26 cellular contexts compared by ENCODE assay signal in the genomic region with DNA sequence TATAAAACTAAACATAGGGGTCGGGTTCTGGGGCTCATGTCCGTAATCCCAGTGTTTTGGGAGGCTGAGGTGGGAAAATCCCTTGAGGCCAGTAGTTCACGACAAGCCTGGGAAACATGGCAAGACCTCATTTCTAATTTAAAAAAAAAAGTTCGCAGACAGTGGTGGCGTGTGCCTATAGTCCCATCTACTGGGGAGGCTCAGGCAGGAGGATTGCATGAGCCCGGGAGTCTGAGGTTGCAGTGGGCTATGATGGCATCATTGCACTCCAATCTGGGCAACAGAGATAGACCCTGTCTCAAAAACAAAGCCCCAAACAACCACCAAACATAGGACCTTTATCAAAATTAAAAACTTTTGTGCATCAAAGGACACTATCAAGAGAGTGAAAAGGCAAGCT. TPM values are rescaled to one million over a fixed set of nuclear protein-coding genes. Genes with fewer than 3 reads are reported as not detected.
DNase-seq lines count a peak whose midpoint lies in the region; ATAC-seq, FAIRE-seq and TF ChIP-seq lines count a peak whose summit lies in the region.
"Had no signal": no experiment of that assay in that cellular context is flagged by ENCODE, and none has a peak within 500 bp of the region (broad histone marks: within the 10 kb centered on the region; RNA-seq: fewer than 3 reads in every experiment).

No MANE protein-coding gene starts in this region.

- in situ Hi-C loops in GM23248 (cut with MboI) = no loop called here

- H3F3A ChIP-seq in OCI-LY1 (ENCODE audit: insufficient read depth, low read length) = no peaks in the 10 kb centered on the region
- no peaks in the 10 kb centered on the region for H3F3A ChIP-seq in GM23248 (ENCODE audit: insufficient read depth)

- H3K9me3 ChIP-seq in DND-41 (ENCODE audit: insufficient read depth, low read length, severe bottlenecking) (no peaks in the 10 kb centered on the region), OCI-LY1 (ENCODE audit: low read length) (no peaks in the 10 kb centered on the region), H1 (ENCODE audit: insufficient read depth in 2 of 2, low read depth in 1 of 2, low read length in 1 of 2) (no peaks in the 10 kb centered on the region), GM23248 (ENCODE audit: low read depth) (no peaks in the 10 kb centered on the region), sigmoid colon (no peaks in the 10 kb centered on the region)
- H3K9me3 ChIP-seq: A549; BE2C; BLaER1 treated with 17β-estradiol and CSF1 and Interleukin-3, amounts not matched to agents 10 nM and 100 nM had no signal

- H3K9ac ChIP-seq in DND-41 (ENCODE audit: low read depth, low read length) (no peak overlapping the region), OCI-LY1 (ENCODE audit: low read length) (no peak overlapping the region), H1 (replicated peaks in 1 of 4; ENCODE audit: extremely low read depth in 1 of 4, low read depth in 3 of 4, low read length in 3 of 4) (no peak overlapping the region), GM23248 (no peak overlapping the region)
- H3K9ac ChIP-seq: BLaER1 treated with 17β-estradiol and CSF1 and Interleukin-3, amounts not matched to agents 10 nM and 100 nM had no signal

- no peak overlapping the region for H4K8ac ChIP-seq in H1 (ENCODE audit: extremely low read depth, insufficient read depth, low read length)

- H3K4me1 ChIP-seq in DND-41 (ENCODE audit: insufficient read depth, low read length) (no peaks in the 10 kb centered on the region), OCI-LY1 (ENCODE audit: insufficient read depth, low read length, severe bottlenecking) (no peaks in the 10 kb centered on the region), H1 (replicated peaks in 1 of 4; ENCODE audit: control insufficient read depth in 3 of 4, insufficient read depth in 4 of 4, low read length in 3 of 4) (no peaks in the 10 kb centered on the region), foreskin keratinocyte (no peaks in the 10 kb centered on the region), GM23248 (ENCODE audit: insufficient read depth) (no peaks in the 10 kb centered on the region), sigmoid colon (peaks cover 0 to 14% (median 13%) of the 10 kb centered on the region in 4 donors)
- H3K4me1 ChIP-seq: A549, BE2C had no signal

- no peak overlapping the region for H2AK5ac ChIP-seq in H1 (ENCODE audit: low read depth, low read length)

- H2BK5ac ChIP-seq in H1 (ENCODE audit: low read depth, low read length) = no peak overlapping the region

- H3K79me1 ChIP-seq in H1 (ENCODE audit: low read depth, low read length) = no peaks in the 10 kb centered on the region

- no peak for DNase-seq in DND-41
- DNase-seq in H1 (ENCODE audit: low read depth in 1 of 2, low spot score in 2 of 2) = no peak
- DNase-seq in foreskin keratinocyte = no peak
- no peak for DNase-seq in GM23248
- no peak for DNase-seq in sigmoid colon
- DNase-seq: 8988T; ACHN; AML-193; BE2C; CD4-positive, alpha-beta T cell; CD8-positive, alpha-beta memory T cell; DMS 273 treated with DMSO at 0.1 percent for 48 hours; DMS79; GF-D8; GOT3; H7; HCEC 1CT had no signal

- ATAC-seq in DND-41 (ENCODE audit: insufficient read depth, low read depth) (no peak), foreskin keratinocyte (no peak), GM21619 (IDR thresholded peaks at IDR 0.05; ENCODE audit: unreplicated experiment) (no peak)
- ATAC-seq: A549 had no signal

- H4K91ac ChIP-seq in H1 (replicated peaks; ENCODE audit: insufficient read length, low read length) = no peak overlapping the region

- H3K4me3 ChIP-seq in DND-41 (ENCODE audit: low read depth in 1 of 2, low read length in 2 of 2) (no peak overlapping the region), OCI-LY1 (ENCODE audit: low read depth, low read length, poor library complexity, severe bottlenecking) (no peak overlapping the region), H1 (ENCODE audit: extremely low read depth in 1 of 4, insufficient read depth in 2 of 4, low read depth in 3 of 4, low read length in 4 of 4) (no peak overlapping the region), GM23248 (no peak overlapping the region), sigmoid colon (no peak overlapping the region)
- H3K4me3 ChIP-seq: A549; BLaER1 treated with 17β-estradiol and CSF1 and Interleukin-3, amounts not matched to agents 10 nM and 100 nM had no signal

- TF ChIP-seq CTCF in DND-41 (IDR thresholded peaks at IDR 0.05; ENCODE audit: borderline replicate concordance, extremely low read depth, low read length, poor library complexity, severe bottlenecking) = peak; percentile 8
- TF ChIP-seq CTCF in OCI-LY1 (IDR thresholded peaks at IDR 0.05; ENCODE audit: low read length) = 0 out of 2 replicates have a peak, but pooled peaks have one; percentile 5
- 0 out of 4 replicates have a peak, but pooled peaks of 1 of the 3 experiments have one; percentile 2 for TF ChIP-seq CTCF in H1 (IDR thresholded peaks at IDR 0.05; ENCODE audit: control extremely low read depth in 1 of 3, insufficient read depth in 1 of 3, low read depth in 1 of 3, low read length in 3 of 3)
- peak; percentile 1 for TF ChIP-seq CTCF in foreskin keratinocyte (conservative IDR thresholded peaks at IDR 0.05)
- no peak for TF ChIP-seq CTCF in sigmoid colon (IDR thresholded peaks at IDR 0.05)

- WGBS in H1 (ENCODE audit: extremely low coverage in 1 of 2, insufficient coverage in 1 of 2, insufficient read length in 1 of 2, insufficient replicate concordance in 2 of 2, low coverage in 1 of 2, low lambda C conversion rate in 2 of 2, missing lambda C conversion rate in 1 of 2), 2 experiments = 95% methylated on average over 6 of the region's 6 CpGs; no CpG with 5 or more reads in 1 of the 2 experiments
- WGBS in GM23248 (ENCODE audit: low coverage in 1 of 2, low lambda C conversion rate in 2 of 2, missing lambda C conversion rate in 2 of 2), 2 experiments = 68 to 77% methylated on average over 6 of the region's 6 CpGs
- 94 to 95% methylated on average over 6 of the region's 6 CpGs for WGBS in sigmoid colon, 2 donors

- no peak overlapping the region for H2BK120ac ChIP-seq in H1 (replicated peaks; ENCODE audit: low read depth, low read length)

- TF ChIP-seq POLR2A in H1 (IDR thresholded peaks at IDR 0.05; ENCODE audit: control extremely low read depth in 1 of 2, low read depth in 2 of 2, low read length in 2 of 2) (no peak), sigmoid colon (IDR thresholded peaks at IDR 0.05) (no peak)

- TF ChIP-seq RAD21 in H1 (IDR thresholded peaks at IDR 0.05 in 1 of 2, conservative IDR thresholded peaks at IDR 0.05 in 1 of 2; ENCODE audit: low read depth in 2 of 2, low read length in 2 of 2) = peak; percentile 20 to 37; a peak in 2 of 4 replicates

- H3K23ac ChIP-seq in H1 (ENCODE audit: insufficient read length) = no peak overlapping the region

- no peak overlapping the region for H3K18ac ChIP-seq in H1 (ENCODE audit: extremely low read depth, low read length)

- no peak overlapping the region for H2AFZ ChIP-seq in DND-41 (ENCODE audit: low read depth, low read length)
- no peak overlapping the region for H2AFZ ChIP-seq in OCI-LY1 (ENCODE audit: low read length)
- H2AFZ ChIP-seq in H1 (ENCODE audit: low read length) = no peak overlapping the region
- H2AFZ ChIP-seq in GM23248 = no peak overlapping the region

- intact Hi-C loops in sigmoid colon (cut with DNase I) = no loop called here

- CTCF ChIA-PET in H1 (lab: Charles Lee; ENCODE audit: partially characterized antibody) = no interaction called here

- no peaks in the 10 kb centered on the region for H3K9me2 ChIP-seq in OCI-LY1 (ENCODE audit: low read depth, low read length)
- no peaks in the 10 kb centered on the region for H3K9me2 ChIP-seq in GM23248 (ENCODE audit: insufficient read depth)

- POLR2A ChIA-PET in H1 (lab: Charles Lee; ENCODE audit: partially characterized antibody) = no interaction called here

- H3K23me2 ChIP-seq in H1 (ENCODE audit: low read depth, low read length) = no peaks in the 10 kb centered on the region

- H3K14ac ChIP-seq in H1 (ENCODE audit: insufficient read length) = no peak overlapping the region

- no peak overlapping the region for H3K4ac ChIP-seq in H1 (replicated peaks; ENCODE audit: insufficient read length, low read depth, low read length)

- FAIRE-seq in H1 (lab: Jason Lieb, UNC) = no peak
- FAIRE-seq: A549, D721Med, GM12891, GM18507 had no signal

- H2BK12ac ChIP-seq in H1 (ENCODE audit: low read depth, low read length) = no peak overlapping the region

- TF ChIP-seq EP300 in H1 (IDR thresholded peaks at IDR 0.05; ENCODE audit: borderline replicate concordance in 1 of 2, low read depth in 2 of 2, low read length in 2 of 2) = no peak
- no peak for TF ChIP-seq EP300 in sigmoid colon (IDR thresholded peaks at IDR 0.05)

- no peaks in the 10 kb centered on the region for H3K36me3 ChIP-seq in DND-41 (ENCODE audit: insufficient read depth, low read length)
- H3K36me3 ChIP-seq in OCI-LY1 (ENCODE audit: insufficient read depth, low read length) = no peaks in the 10 kb centered on the region
- no peaks in the 10 kb centered on the region for H3K36me3 ChIP-seq in H1 (ENCODE audit: control insufficient read depth in 2 of 4, insufficient read depth in 4 of 4, low read length in 3 of 4)
- H3K36me3 ChIP-seq in GM23248 (ENCODE audit: low read depth) = no peaks in the 10 kb centered on the region
- H3K36me3 ChIP-seq in sigmoid colon = no peaks in the 10 kb centered on the region
- H3K36me3 ChIP-seq: BE2C; BLaER1 treated with 17β-estradiol and CSF1 and Interleukin-3, amounts not matched to agents 10 nM and 100 nM had no signal

- no peak overlapping the region for H4K5ac ChIP-seq in H1 (ENCODE audit: insufficient read length, low read depth, low read length)

- H3K4me2 ChIP-seq in DND-41 (ENCODE audit: insufficient read depth, low read length) (no peak overlapping the region), OCI-LY1 (ENCODE audit: low read length) (no peak overlapping the region), H1 (ENCODE audit: insufficient read depth in 1 of 2, low read depth in 2 of 2, low read length in 2 of 2) (no peak overlapping the region), GM23248 (ENCODE audit: unreplicated experiment) (no peak overlapping the region)
- H3K4me2 ChIP-seq: A549; BLaER1 treated with 17β-estradiol and CSF1 and Interleukin-3, amounts not matched to agents 10 nM and 100 nM had no signal

- no peak overlapping the region for H3K56ac ChIP-seq in H1 (replicated peaks; ENCODE audit: insufficient read length, low read depth, low read length)

- H3K27me3 ChIP-seq in DND-41 (ENCODE audit: insufficient read depth, low read length, poor library complexity) = no peaks in the 10 kb centered on the region
- 0 out of 2 replicates have a peak, but pooled peaks cover 4% of the 10 kb centered on the region for H3K27me3 ChIP-seq in OCI-LY1 (ENCODE audit: insufficient read depth, low read length)
- H3K27me3 ChIP-seq in H1 (replicated peaks in 1 of 4; ENCODE audit: control insufficient read depth in 3 of 4, extremely low read depth in 1 of 4, insufficient read depth in 3 of 4, low read length in 3 of 4) = no peaks in the 10 kb centered on the region
- no peaks in the 10 kb centered on the region for H3K27me3 ChIP-seq in foreskin keratinocyte
- H3K27me3 ChIP-seq in GM23248 (replicated peaks; ENCODE audit: insufficient read depth) = no peaks in the 10 kb centered on the region
- no peaks in the 10 kb centered on the region for H3K27me3 ChIP-seq in sigmoid colon
- H3K27me3 ChIP-seq: BE2C; BLaER1 treated with 17β-estradiol and CSF1 and Interleukin-3, amounts not matched to agents 10 nM and 100 nM had no signal

- no peak overlapping the region for H3K27ac ChIP-seq in DND-41 (ENCODE audit: low read length)
- no peak overlapping the region for H3K27ac ChIP-seq in OCI-LY1 (ENCODE audit: low read depth, low read length, poor library complexity, severe bottlenecking)
- H3K27ac ChIP-seq in H1 (ENCODE audit: low read depth, low read length) = no peak overlapping the region
- H3K27ac ChIP-seq in foreskin keratinocyte = no peak overlapping the region
- H3K27ac ChIP-seq in GM23248 = no peak overlapping the region
- H3K27ac ChIP-seq in sigmoid colon = no peak overlapping the region
- H3K27ac ChIP-seq: A549; BLaER1 treated with 17β-estradiol and CSF1 and Interleukin-3, amounts not matched to agents 10 nM and 100 nM had no signal

- H2BK15ac ChIP-seq in H1 (ENCODE audit: low read length) = no peak overlapping the region

- no peak overlapping the region for H2BK20ac ChIP-seq in H1 (ENCODE audit: low read length)

- H3K79me2 ChIP-seq in DND-41 (ENCODE audit: insufficient read depth, low read length) (no peaks in the 10 kb centered on the region), OCI-LY1 (ENCODE audit: insufficient read depth, low read length) (no peaks in the 10 kb centered on the region), H1 (ENCODE audit: control insufficient read depth in 1 of 2, insufficient read depth in 2 of 2, low read length in 2 of 2) (no peaks in the 10 kb centered on the region), GM23248 (ENCODE audit: insufficient read depth) (no peaks in the 10 kb centered on the region)

- H4K20me1 ChIP-seq in DND-41 (ENCODE audit: insufficient read depth, low read length) (no peaks in the 10 kb centered on the region), OCI-LY1 (ENCODE audit: insufficient read depth, low read length) (no peaks in the 10 kb centered on the region), H1 (replicated peaks in 1 of 2; ENCODE audit: control insufficient read depth in 1 of 2, insufficient read depth in 2 of 2, low read length in 2 of 2) (no peaks in the 10 kb centered on the region), GM23248 (ENCODE audit: insufficient read depth) (no peaks in the 10 kb centered on the region)
- H4K20me1 ChIP-seq: BLaER1 treated with 17β-estradiol and CSF1 and Interleukin-3, amounts not matched to agents 10 nM and 100 nM had no signal

RNA-seq across cellular contexts. Expression of a gene that starts 9.8 kb away (rescaled TPM):
- 2.5 and 3.2 TPM in 2 replicates for total RNA-seq in H1 (2021; fragmentation: NEBNext Ultra II Directional; extraction: Animal tissue kit (Norgen Biotek cat#: 25700))
- polyA plus RNA-seq in H1 (2011; rRNA removed) (7.0 and 9.5 TPM in 2 replicates), foreskin keratinocyte (0.47 and 0.57 TPM in 2 replicates), GM23248 (2016; fragmentation: Nextera tagmentation; extraction: Ambion mirVana) (0.36 TPM in 1 of 2 replicates, not detected in the other), sigmoid colon (10 to 100 TPM in 2 of 3 donors, 1 to 10 TPM in 1; 8.3 to 37.9 (median 12.6) TPM)
- polyA plus RNA-seq in H1 (2011; cell fraction: cytosol; rRNA removed) = 5.4 TPM
- 12.8 TPM for polyA plus RNA-seq in H1 (2011; cell fraction: nucleus; rRNA removed)
- 2.2 to 6.4 TPM (median 4.5 TPM) in 4 replicates for polyA plus RNA-seq in H1 (2012, experiment 1 of 2)
- 2.6 TPM for polyA plus RNA-seq in H1 (2012, experiment 2 of 2)
- polyA plus RNA-seq in H1 (2013, experiment 1 of 2) = 1.8 TPM
- 1.7 TPM for polyA plus RNA-seq in H1 (2013, experiment 2 of 2)
- polyA minus RNA-seq in H1 (2011; rRNA and poly(A)+ RNA removed) = 3.3 and 5.6 TPM in 2 replicates
- 1.4 TPM for polyA minus RNA-seq in H1 (2011; cell fraction: cytosol; rRNA and poly(A)+ RNA removed)
- 5.7 TPM for polyA minus RNA-seq in H1 (2011; cell fraction: nucleus; rRNA and poly(A)+ RNA removed)
- total RNA-seq in foreskin keratinocyte (0.48 and 0.56 TPM in 2 replicates), sigmoid colon (1 to 10 TPM; 2.5 to 5.6 (median 3.5) TPM)
- not detected in 2 replicates for total RNA-seq in GM23248 (2014; rRNA removed; shearing (Covaris generic))
- total RNA-seq: CD4-positive, alpha-beta T cell; Daoy; G401 had no signal
- polyA plus RNA-seq: A549; CD8-positive, alpha-beta memory T cell had no signal

RNA-seq across cellular contexts. Expression of a gene that starts 38.2 kb away (rescaled TPM):
- total RNA-seq in H1 (2021; fragmentation: NEBNext Ultra II Directional; extraction: Animal tissue kit (Norgen Biotek cat#: 25700)) = 1.2 and 1.3 TPM in 2 replicates
- polyA plus RNA-seq in H1 (2011; rRNA removed) = 2.9 and 3.7 TPM in 2 replicates
- 1.8 TPM for polyA plus RNA-seq in H1 (2011; cell fraction: cytosol; rRNA removed)
- polyA plus RNA-seq in H1 (2011; cell fraction: nucleus; rRNA removed) = 6.2 TPM
- polyA plus RNA-seq in H1 (2012, experiment 1 of 2) = 1.3 to 2.9 TPM (median 2.4 TPM) in 4 replicates
- 0.71 TPM for polyA plus RNA-seq in H1 (2012, experiment 2 of 2)
- polyA plus RNA-seq in H1 (2013, experiment 1 of 2) = 0.65 TPM
- polyA plus RNA-seq in H1 (2013, experiment 2 of 2) = 0.46 TPM
- polyA minus RNA-seq in H1 (2011; rRNA and poly(A)+ RNA removed) = 1.0 and 1.8 TPM in 2 replicates
- polyA minus RNA-seq in H1 (2011; cell fraction: cytosol; rRNA and poly(A)+ RNA removed) = 0.81 TPM
- polyA minus RNA-seq in H1 (2011; cell fraction: nucleus; rRNA and poly(A)+ RNA removed) = 2.7 TPM
- 0.07 TPM in 1 of 2 replicates, not detected in the other for total RNA-seq in foreskin keratinocyte
- polyA plus RNA-seq in foreskin keratinocyte = 0.04 and 0.08 TPM in 2 replicates
- not detected in 2 replicates for total RNA-seq in GM23248 (2014; rRNA removed; shearing (Covaris generic))
- not detected in 2 replicates for polyA plus RNA-seq in GM23248 (2016; fragmentation: Nextera tagmentation; extraction: Ambion mirVana)
- total RNA-seq in sigmoid colon = 1 to 10 TPM in 1 of 4 donors, under 1 TPM in 3; 0.33 to 2.6 (median 0.59) TPM
- polyA plus RNA-seq in sigmoid colon = 1 to 10 TPM in 2 of 3 donors, not detected in 1; 1.8 to 3.0 TPM
- total RNA-seq: CD4-positive, alpha-beta T cell; Daoy; G401 had no signal
- polyA plus RNA-seq: A549 had no signal

Comparison
In these comparisons a context has a peak if more than half of its experiments do, and no peak if none do; other contexts are left out.
1. CTCF ChIP-seq: peak in DND-41 (single experiment), OCI-LY1 (single experiment) and foreskin keratinocyte (single experiment); none in sigmoid colon (0 of 4).